ENCODE assay signal across 15 cellular contexts in the genomic region with DNA sequence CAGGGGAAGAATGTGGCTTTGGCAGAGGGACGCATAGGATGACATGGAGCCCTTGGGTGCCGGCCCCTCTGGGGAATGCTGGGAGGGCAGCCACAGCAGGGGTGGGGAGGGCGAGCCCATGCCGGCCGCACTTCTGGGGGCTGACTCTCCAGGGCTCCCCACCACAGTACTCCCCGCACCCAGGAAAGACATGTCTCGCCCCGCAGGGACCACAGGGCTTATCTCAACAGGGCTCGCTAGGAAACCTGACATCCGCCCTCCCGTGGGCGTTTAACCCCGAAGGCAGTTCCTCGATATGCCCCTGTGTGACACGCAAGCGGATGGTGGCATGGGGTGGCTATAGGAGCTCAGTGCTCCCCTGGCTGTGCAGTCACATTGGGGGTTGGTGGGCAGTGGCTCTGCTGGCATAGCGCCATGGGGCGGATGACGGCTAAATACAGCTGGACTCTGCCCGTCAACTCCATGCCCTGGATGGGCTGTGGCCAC.
"Had no signal": no experiment of that assay in that cellular context is flagged by ENCODE, and none has a peak within 500 bp of the region (broad histone marks: within the 10 kb centered on the region; RNA-seq: fewer than 3 reads in every experiment).

No MANE protein-coding gene starts in this region.

- H3K4me3 ChIP-seq: esophagus squamous epithelium, lower lobe of right lung, right atrium auricular region, stomach, upper lobe of left lung had no signal

- H3K9me3 ChIP-seq: esophagus squamous epithelium, lower lobe of right lung, right atrium auricular region, stomach, upper lobe of left lung had no signal

- H3K4me3 Mint-ChIP-seq: activated CD4-positive, alpha-beta T cell treated with anti-CD3 and anti-CD28 coated beads, Interleukin-2, amount 10 ng/mL, durations not matched to agents 24 days and 14 days; activated CD8-positive, alpha-beta T cell treated with anti-CD3 and anti-CD28 coated beads for 36 hours; activated naive CD4-positive, alpha-beta T cell treated with anti-CD3 and anti-CD28 coated beads, Interleukin-2, amount 50 U/mL, for 24 hours; dendritic cell treated with granulocyte-macrophage colony-stimulating factor and Interleukin-4, amounts not matched to agents 40 ng/mL and 50 ng/mL, for 4 days had no signal

- H3K4me1 ChIP-seq: lower lobe of right lung, right atrium auricular region, stomach, upper lobe of left lung had no signal

- H3K27me3 Mint-ChIP-seq: activated CD8-positive, alpha-beta T cell treated with anti-CD3 and anti-CD28 coated beads for 36 hours; activated naive CD4-positive, alpha-beta T cell treated with anti-CD3 and anti-CD28 coated beads, Interleukin-2, amount 50 U/mL, for 24 hours; dendritic cell treated with granulocyte-macrophage colony-stimulating factor and Interleukin-4, amounts not matched to agents 40 ng/mL and 50 ng/mL, for 4 days; effector memory CD8-positive, alpha-beta T cell; progenitor cell of endocrine pancreas had no signal

- ATAC-seq: activated CD8-positive, alpha-beta T cell treated with anti-CD3 and anti-CD28 coated beads for 36 hours; effector memory CD8-positive, alpha-beta T cell had no signal

- H3K36me3 ChIP-seq: esophagus squamous epithelium, lower lobe of right lung, right atrium auricular region, stomach, upper lobe of left lung had no signal

- H3K27ac Mint-ChIP-seq: activated CD4-positive, alpha-beta T cell treated with anti-CD3 and anti-CD28 coated beads, Interleukin-2, amount 10 ng/mL, durations not matched to agents 24 days and 14 days; activated CD8-positive, alpha-beta T cell treated with anti-CD3 and anti-CD28 coated beads for 36 hours; dendritic cell treated with granulocyte-macrophage colony-stimulating factor and Interleukin-4, amounts not matched to agents 40 ng/mL and 50 ng/mL, for 4 days; progenitor cell of endocrine pancreas had no signal

- H3K27ac ChIP-seq: esophagus squamous epithelium, lower lobe of right lung, right atrium auricular region, stomach, upper lobe of left lung had no signal

- H3K9me3 Mint-ChIP-seq: activated CD4-positive, alpha-beta T cell treated with anti-CD3 and anti-CD28 coated beads, Interleukin-2, amount 10 ng/mL, durations not matched to agents 24 days and 14 days; activated CD8-positive, alpha-beta T cell treated with anti-CD3 and anti-CD28 coated beads for 36 hours; activated naive CD4-positive, alpha-beta T cell treated with anti-CD3 and anti-CD28 coated beads, Interleukin-2, amount 50 U/mL, for 24 hours; effector memory CD8-positive, alpha-beta T cell had no signal

- H3K27me3 ChIP-seq: esophagus squamous epithelium, right atrium auricular region, stomach, upper lobe of left lung had no signal

- DNase-seq: activated CD4-positive, alpha-beta T cell treated with anti-CD3 and anti-CD28 coated beads, Interleukin-2, amount 10 ng/mL, durations not matched to agents 24 days and 14 days; activated CD8-positive, alpha-beta T cell treated with anti-CD3 and anti-CD28 coated beads for 36 hours; activated gamma-delta T cell; effector memory CD8-positive, alpha-beta T cell; esophagus squamous epithelium; lower lobe of right lung; stimulated activated CD4-positive, alpha-beta T cell treated with anti-CD3 and anti-CD28 coated beads, Interleukin-2, amount 100 ng/mL, for 48 hours; stomach; T-helper 1 cell; T-helper 9 cell had no signal
